28 cellular contexts compared by ENCODE assay signal in genomic region chr22:45029501-45029900, GRCh38. TPM values are rescaled to one million over a fixed set of nuclear protein-coding genes. Genes with fewer than 3 reads are reported as not detected.
"Had no signal": no experiment of that assay in that cellular context is flagged by ENCODE, and none has a peak within 500 bp of the region (broad histone marks: within the 10 kb centered on the region; RNA-seq: fewer than 3 reads in every experiment).

No MANE protein-coding gene starts in this region.

- H3K27ac ChIP-seq: neural progenitor cell, ovary, parathyroid adenoma, psoas muscle, right lobe of liver, sigmoid colon, stomach, thoracic aorta, thyroid gland, tibial nerve, upper lobe of left lung had no signal

- H3K9me3 ChIP-seq: ovary, psoas muscle, right lobe of liver, sigmoid colon, stomach, thoracic aorta, thyroid gland, tibial nerve, upper lobe of left lung had no signal

- H3K4me1 Mint-ChIP-seq: natural killer cell; neural progenitor cell; stimulated activated effector memory CD8-positive, alpha-beta T cell treated with anti-CD3 and anti-CD28 coated beads, Interleukin-12 subunit alpha, Interleukin-12 subunit beta, amount 100 ng/mL, for 72 hours; stimulated activated naive B cell treated with anti-CD40 and anti-IgM and Interleukin-4, amounts not matched to agents 10 μg/mL and 1 μg/mL and 100 μg/mL, for 72 hours had no signal

- H3K79me2 ChIP-seq: parathyroid adenoma had no signal

- H3K36me3 Mint-ChIP-seq: natural killer cell; neural progenitor cell; stimulated activated effector memory CD8-positive, alpha-beta T cell treated with anti-CD3 and anti-CD28 coated beads, Interleukin-12 subunit alpha, Interleukin-12 subunit beta, amount 100 ng/mL, for 72 hours; stimulated activated naive B cell treated with anti-CD40 and anti-IgM and Interleukin-4, amounts not matched to agents 10 μg/mL and 1 μg/mL and 100 μg/mL, for 72 hours had no signal

- H3K27me3 ChIP-seq: neural progenitor cell, ovary, right lobe of liver, thyroid gland, upper lobe of left lung had no signal

- DNase-seq: natural killer cell; occipital lobe; ovary; psoas muscle; right cardiac atrium; right lobe of liver; sigmoid colon; small intestine; stimulated activated CD4-positive, alpha-beta T cell treated with anti-CD3 and anti-CD28 coated beads, Interleukin-15, amount 100 ng/mL, for 24 hours; stimulated activated CD4-positive, alpha-beta T cell treated with anti-CD3 and anti-CD28 coated beads, Interleukin-2, amount 100 ng/mL, for 24 hours; stimulated activated CD4-positive, alpha-beta T cell treated with anti-CD3 and anti-CD28 coated beads, Interleukin-2, amount 100 ng/mL, for 48 hours; stimulated activated CD4-positive, alpha-beta T cell treated with anti-CD3 and anti-CD28 coated beads, Interleukin-4, amount 100 ng/mL, for 24 hours; stimulated activated naive B cell treated with anti-CD40 and anti-IgM and Interleukin-4, amounts not matched to agents 10 μg/mL and 1 μg/mL and 100 μg/mL, for 72 hours; stimulated activated naive CD4-positive, alpha-beta T cell treated with Interleukin-2 at 50 U/mL for 16 hours; stomach; thyroid gland; trophoblast cell; upper lobe of left lung had no signal

- H3K9ac ChIP-seq: neural progenitor cell, parathyroid adenoma had no signal

- H3K4me1 ChIP-seq: neural progenitor cell, parathyroid adenoma, psoas muscle, right lobe of liver, sigmoid colon, stomach, thyroid gland, tibial nerve, upper lobe of left lung had no signal

- ATAC-seq: natural killer cell; psoas muscle; right cardiac atrium; stimulated activated naive B cell treated with anti-CD40 and anti-IgM and Interleukin-4, amounts not matched to agents 10 μg/mL and 1 μg/mL and 100 μg/mL, for 72 hours had no signal

- H3K4me3 Mint-ChIP-seq: natural killer cell; nephron; neural progenitor cell; stimulated activated effector memory CD8-positive, alpha-beta T cell treated with anti-CD3 and anti-CD28 coated beads, Interleukin-12 subunit alpha, Interleukin-12 subunit beta, amount 100 ng/mL, for 72 hours; stimulated activated naive B cell treated with anti-CD40 and anti-IgM and Interleukin-4, amounts not matched to agents 10 μg/mL and 1 μg/mL and 100 μg/mL, for 72 hours; stimulated activated naive CD8-positive, alpha-beta T cell treated with anti-CD3 and anti-CD28 coated beads, Interleukin-15, Interleukin-2, amounts not matched to agents 100 ng/mL and 50 ng/mL, for 24 hours had no signal

- H2AFZ ChIP-seq: neural progenitor cell, parathyroid adenoma had no signal

- FAIRE-seq: small intestine had no signal

- H3K27ac Mint-ChIP-seq: natural killer cell; nephron; neural progenitor cell; progenitor cell of endocrine pancreas; stimulated activated effector memory CD8-positive, alpha-beta T cell treated with anti-CD3 and anti-CD28 coated beads, Interleukin-12 subunit alpha, Interleukin-12 subunit beta, amount 100 ng/mL, for 72 hours; stimulated activated naive B cell treated with anti-CD40 and anti-IgM and Interleukin-4, amounts not matched to agents 10 μg/mL and 1 μg/mL and 100 μg/mL, for 72 hours; stimulated activated naive CD8-positive, alpha-beta T cell treated with anti-CD3 and anti-CD28 coated beads, Interleukin-15, Interleukin-2, amounts not matched to agents 100 ng/mL and 50 ng/mL, for 24 hours had no signal

- H3K36me3 ChIP-seq: neural progenitor cell, ovary, right lobe of liver, sigmoid colon, stomach, thoracic aorta, thyroid gland, tibial nerve, upper lobe of left lung had no signal

- H3K4me2 ChIP-seq: neural progenitor cell had no signal

- H3K9me3 Mint-ChIP-seq: natural killer cell; nephron; neural progenitor cell; stimulated activated effector memory CD8-positive, alpha-beta T cell treated with anti-CD3 and anti-CD28 coated beads, Interleukin-12 subunit alpha, Interleukin-12 subunit beta, amount 100 ng/mL, for 72 hours; stimulated activated naive B cell treated with anti-CD40 and anti-IgM and Interleukin-4, amounts not matched to agents 10 μg/mL and 1 μg/mL and 100 μg/mL, for 72 hours; stimulated activated naive CD8-positive, alpha-beta T cell treated with anti-CD3 and anti-CD28 coated beads, Interleukin-15, Interleukin-2, amounts not matched to agents 100 ng/mL and 50 ng/mL, for 24 hours had no signal

- H3K4me3 ChIP-seq: neural progenitor cell, ovary, psoas muscle, right lobe of liver, sigmoid colon, stomach, thoracic aorta, thyroid gland, tibial nerve, upper lobe of left lung had no signal

RNA-seq across cellular contexts. Expression of gene PHF21B, which starts 19.7 kb away (rescaled TPM):
- total RNA-seq: natural killer cell, osteoblast, renal cortical epithelial cell, right lobe of liver had no signal
